In the genomic region with DNA sequence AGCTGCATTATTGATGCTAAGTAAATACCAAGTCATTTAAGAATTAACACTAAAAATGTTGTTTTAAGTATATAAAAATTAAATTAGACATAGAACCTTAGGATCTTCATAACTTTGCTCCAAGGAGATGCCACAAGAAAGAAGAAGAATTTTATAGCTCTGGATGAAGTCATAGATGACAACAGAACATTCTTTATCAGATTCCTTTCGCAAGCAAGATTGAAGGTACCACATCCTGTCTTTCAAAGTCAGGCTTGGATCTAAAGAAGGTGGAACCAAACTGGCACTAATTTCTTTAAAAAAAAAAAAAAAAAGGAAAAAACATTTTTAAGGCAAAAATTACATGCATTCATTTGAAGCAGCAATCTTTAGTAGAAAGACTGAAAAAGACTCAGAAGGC, we compare ENCODE assay signal across 17 cellular contexts.
DNase-seq lines count a peak whose midpoint lies in the region; ATAC-seq lines count a peak whose summit lies in the region.
"Had no signal": no experiment of that assay in that cellular context is flagged by ENCODE, and none has a peak within 500 bp of the region (broad histone marks: within the 10 kb centered on the region; RNA-seq: fewer than 3 reads in every experiment).

No MANE protein-coding gene starts in this region.

- H3K27ac ChIP-seq in ACC112 (ENCODE audit: low read depth, low read length): peak overlapping the region; percentile 98
- H3K27ac ChIP-seq: neural progenitor cell had no signal

- H3K27me3 Mint-ChIP-seq in stimulated activated memory B cell treated with anti-CD40 and anti-IgM and Interleukin-4, amounts not matched to agents 10 μg/mL and 1 μg/mL and 100 μg/mL, for 72 hours: no peaks in the 10 kb centered on the region
- H3K27me3 Mint-ChIP-seq: activated CD8-positive, alpha-beta memory T cell treated with anti-CD3 and anti-CD28 coated beads, Interleukin-2, amount 10 ng/mL, durations not matched to agents 7 days and 5 days; dendritic cell treated with granulocyte-macrophage colony-stimulating factor and Interleukin-4, amounts not matched to agents 40 ng/mL and 50 ng/mL, for 4 days had no signal

- H3K4me1 Mint-ChIP-seq in stimulated activated memory B cell treated with anti-CD40 and anti-IgM and Interleukin-4, amounts not matched to agents 10 μg/mL and 1 μg/mL and 100 μg/mL, for 72 hours: no peaks in the 10 kb centered on the region
- H3K4me1 Mint-ChIP-seq: activated CD8-positive, alpha-beta memory T cell treated with anti-CD3 and anti-CD28 coated beads, Interleukin-2, amount 10 ng/mL, durations not matched to agents 7 days and 5 days; neural progenitor cell had no signal

- ATAC-seq in stimulated activated memory B cell treated with anti-CD40 and anti-IgM and Interleukin-4, amounts not matched to agents 10 μg/mL and 1 μg/mL and 100 μg/mL, for 72 hours: no peak
- ATAC-seq: activated CD8-positive, alpha-beta memory T cell treated with anti-CD3 and anti-CD28 coated beads, Interleukin-2, amount 10 ng/mL, durations not matched to agents 7 days and 5 days had no signal

- no peaks in the 10 kb centered on the region for H3K79me2 ChIP-seq in ACC112 (ENCODE audit: control insufficient read depth, insufficient read depth, low read length, unreplicated experiment)

- no peaks in the 10 kb centered on the region for H3K36me3 Mint-ChIP-seq in stimulated activated memory B cell treated with anti-CD40 and anti-IgM and Interleukin-4, amounts not matched to agents 10 μg/mL and 1 μg/mL and 100 μg/mL, for 72 hours

- H3K9me3 Mint-ChIP-seq in stimulated activated memory B cell treated with anti-CD40 and anti-IgM and Interleukin-4, amounts not matched to agents 10 μg/mL and 1 μg/mL and 100 μg/mL, for 72 hours: no peaks in the 10 kb centered on the region
- H3K9me3 Mint-ChIP-seq: dendritic cell treated with granulocyte-macrophage colony-stimulating factor and Interleukin-4, amounts not matched to agents 40 ng/mL and 50 ng/mL, for 4 days; neural progenitor cell had no signal

- no peaks in the 10 kb centered on the region for H3K27me3 ChIP-seq in ACC112 (ENCODE audit: insufficient read depth, low read length)
- H3K27me3 ChIP-seq: neural progenitor cell had no signal

- H2AFZ ChIP-seq in ACC112 (ENCODE audit: low read length, unreplicated experiment): no peak overlapping the region
- H2AFZ ChIP-seq: neural progenitor cell had no signal

- H3K4me1 ChIP-seq in ACC112 (ENCODE audit: control insufficient read depth, insufficient read depth, low read length, unreplicated experiment): peaks cover 33% of the 10 kb centered on the region
- H3K4me1 ChIP-seq: neural progenitor cell had no signal

- H3K27ac Mint-ChIP-seq in stimulated activated memory B cell treated with anti-CD40 and anti-IgM and Interleukin-4, amounts not matched to agents 10 μg/mL and 1 μg/mL and 100 μg/mL, for 72 hours: no peak overlapping the region
- H3K27ac Mint-ChIP-seq: activated CD8-positive, alpha-beta memory T cell treated with anti-CD3 and anti-CD28 coated beads, Interleukin-2, amount 10 ng/mL, durations not matched to agents 7 days and 5 days; dendritic cell treated with granulocyte-macrophage colony-stimulating factor and Interleukin-4, amounts not matched to agents 40 ng/mL and 50 ng/mL, for 4 days; neural progenitor cell had no signal

- DNase-seq in HT1080 (ENCODE audit: low read depth) (peak; percentile 71), amniotic epithelial cell (ENCODE audit: low read depth) (peak; percentile 71), glomerular visceral epithelial cell (ENCODE audit: extremely low spot score) (peak; percentile 6), NK-92 (lab: John Stamatoyannopoulos, UW; ENCODE audit: unreplicated experiment) (no peak), cortex of kidney (lab: John Stamatoyannopoulos, UW) (no peak), germinal center (ENCODE audit: low spot score) (no peak)
- DNase-seq: activated CD4-positive, alpha-beta T cell treated with anti-CD3 and anti-CD28 coated beads for 1 hour; activated CD8-positive, alpha-beta memory T cell treated with anti-CD3 and anti-CD28 coated beads, Interleukin-2, amount 10 ng/mL, durations not matched to agents 7 days and 5 days; activated gamma-delta T cell; NCI-H2029 treated with DMSO at 0.1 percent for 48 hours; NCI-H510A; retina; SHP77 treated with DMSO at 0.1 percent for 48 hours had no signal

- H3K4me3 ChIP-seq in ACC112 (ENCODE audit: low read depth, low read length): no peak overlapping the region
- H3K4me3 ChIP-seq: neural progenitor cell had no signal

- peaks cover 13% of the 10 kb centered on the region for H3K36me3 ChIP-seq in ACC112 (ENCODE audit: insufficient read depth, low read length)

- H3K4me3 Mint-ChIP-seq in stimulated activated memory B cell treated with anti-CD40 and anti-IgM and Interleukin-4, amounts not matched to agents 10 μg/mL and 1 μg/mL and 100 μg/mL, for 72 hours: no peak overlapping the region
- H3K4me3 Mint-ChIP-seq: activated CD8-positive, alpha-beta memory T cell treated with anti-CD3 and anti-CD28 coated beads, Interleukin-2, amount 10 ng/mL, durations not matched to agents 7 days and 5 days; dendritic cell treated with granulocyte-macrophage colony-stimulating factor and Interleukin-4, amounts not matched to agents 40 ng/mL and 50 ng/mL, for 4 days; neural progenitor cell had no signal

Comparison
In these comparisons a context has a peak if more than half of its experiments do, and no peak if none do; other contexts are left out.
1. DNase-seq: peak in HT1080 (single experiment), amniotic epithelial cell (single experiment) and glomerular visceral epithelial cell (single experiment); none in NK-92 (single experiment), cortex of kidney (single experiment) and germinal center (single experiment).